Comparison of ENCODE assay signal across 8 cellular contexts in genomic region chr3:141192345-141192744, GRCh38. TPM values are rescaled to one million over a fixed set of nuclear protein-coding genes. Genes with fewer than 3 reads are reported as not detected.
DNase-seq lines count a peak whose midpoint lies in the region; ATAC-seq and TF ChIP-seq lines count a peak whose summit lies in the region.

No MANE protein-coding gene starts in this region.

- no peaks in the 10 kb centered on the region for H3K9me3 ChIP-seq in tibial artery

- no peaks in the 10 kb centered on the region for H3K4me1 ChIP-seq in tibial artery

- H3K27ac ChIP-seq in tibial artery, result no peak overlapping the region

- ATAC-seq in HG02571 (IDR thresholded peaks at IDR 0.05; ENCODE audit: unreplicated experiment) (peak; percentile 98), omental fat pad (ENCODE audit: low FRiP score) (peak; percentile 95)

- no peaks in the 10 kb centered on the region for H3K36me3 ChIP-seq in tibial artery

- DNase-seq in GM10266 (ENCODE audit: extremely low spot score) (peak; percentile 73), MV-4-11 (lab: John Stamatoyannopoulos, UW) (peak; percentile 88), SHP77 treated with DMSO at 0.1 percent for 48 hours (lab: John Stamatoyannopoulos, UW) (peak; percentile 88), foreskin fibroblast (peak; percentile 89 to 96), omental fat pad (ENCODE audit: low spot score) (peak; percentile 100), tibial artery (peak; percentile 97 to 99)
- DNase-seq in activated T-helper 9 cell treated with anti-CD3 and anti-CD28 coated beads, Interleukin-2, amount 50 U/mL, for 16 hours (ENCODE audit: low read depth), result peak; percentile 92

- H3K4me3 ChIP-seq in foreskin fibroblast (ENCODE audit: low read depth in 1 of 2, low read length in 2 of 2) (no peak overlapping the region), tibial artery (no peak overlapping the region)

- intact Hi-C loops in tibial artery (cut with DNase I; ENCODE audit: low total_unique reads), result loop anchor here (5.0 kb wide), 1 partner anchor 195 kb away; no protein-coding TSS in a partner anchor

- peaks cover 0 to 13% of the 10 kb centered on the region in 2 donors for H3K27me3 ChIP-seq in tibial artery

- peak; percentile 99 for TF ChIP-seq CTCF in GM10266 (IDR thresholded peaks at IDR 0.05; ENCODE audit: control insufficient read depth, insufficient read depth, low read depth, missing control alignments)
- peak; percentile 99 for TF ChIP-seq CTCF in foreskin fibroblast (IDR thresholded peaks at IDR 0.05; ENCODE audit: low read depth, low read length)
- peak in 2 of 3 donors; percentile 76 to 97 for TF ChIP-seq CTCF in omental fat pad (IDR thresholded peaks at IDR 0.05)
- TF ChIP-seq CTCF in tibial artery (IDR thresholded peaks at IDR 0.05), result peak; percentile 96 to 99

RNA-seq across cellular contexts. Expression of gene PXYLP1, which starts 39.3 kb away (rescaled TPM):
- total RNA-seq in omental fat pad, result 10 to 100 TPM in 2 of 4 donors, 1 to 10 TPM in 2; 5.5 to 16.2 (median 9.8) TPM
